In the genomic region with DNA sequence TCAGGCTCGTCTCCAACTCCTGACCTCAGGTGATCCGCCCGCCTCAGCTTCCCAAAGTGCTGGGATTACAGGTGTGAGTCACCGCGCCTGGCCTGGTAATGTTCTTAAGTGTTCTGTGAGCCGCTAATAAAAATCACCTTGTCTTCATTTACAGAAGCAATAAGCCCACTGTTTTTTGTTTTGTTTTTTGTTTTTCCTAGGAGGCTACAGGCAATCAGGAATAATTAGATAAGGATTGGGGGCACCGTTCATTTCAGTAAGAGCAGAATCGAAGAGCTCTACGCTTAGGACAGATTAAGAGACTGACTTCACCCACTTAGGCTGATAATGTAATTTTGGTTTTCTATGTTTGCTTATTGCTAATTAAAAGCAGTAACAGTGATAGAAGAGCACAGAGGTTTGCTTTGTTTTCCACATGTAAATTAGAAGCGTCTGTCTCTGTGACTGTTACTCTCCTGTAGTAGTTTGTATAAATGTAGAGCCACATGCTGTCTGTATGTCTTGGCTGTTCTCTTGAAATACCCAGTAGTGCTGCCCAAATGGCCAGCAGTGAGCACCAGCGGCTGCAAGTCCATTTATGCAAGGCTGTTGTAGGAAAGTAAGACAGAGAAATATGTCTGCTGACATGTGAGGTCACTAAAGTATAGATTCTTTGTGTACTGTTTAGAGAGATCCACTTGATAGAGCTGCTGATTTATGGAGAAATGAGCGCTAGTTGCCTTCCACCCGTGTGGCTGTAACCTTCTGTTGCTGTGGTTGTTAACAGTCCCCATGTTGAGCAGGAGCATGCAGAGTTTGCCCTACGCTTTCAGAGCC, we compare ENCODE assay signal across 1 cellular context.
TF ChIP-seq lines count a peak whose summit lies in the region.

No MANE protein-coding gene starts in this region.

TF ChIP-seq in HEK293, 187 proteins besides CTCF, POLR2A, EP300 and RAD21 (continued from another document and continues in another):
- TF ChIP-seq, protein P1, sequence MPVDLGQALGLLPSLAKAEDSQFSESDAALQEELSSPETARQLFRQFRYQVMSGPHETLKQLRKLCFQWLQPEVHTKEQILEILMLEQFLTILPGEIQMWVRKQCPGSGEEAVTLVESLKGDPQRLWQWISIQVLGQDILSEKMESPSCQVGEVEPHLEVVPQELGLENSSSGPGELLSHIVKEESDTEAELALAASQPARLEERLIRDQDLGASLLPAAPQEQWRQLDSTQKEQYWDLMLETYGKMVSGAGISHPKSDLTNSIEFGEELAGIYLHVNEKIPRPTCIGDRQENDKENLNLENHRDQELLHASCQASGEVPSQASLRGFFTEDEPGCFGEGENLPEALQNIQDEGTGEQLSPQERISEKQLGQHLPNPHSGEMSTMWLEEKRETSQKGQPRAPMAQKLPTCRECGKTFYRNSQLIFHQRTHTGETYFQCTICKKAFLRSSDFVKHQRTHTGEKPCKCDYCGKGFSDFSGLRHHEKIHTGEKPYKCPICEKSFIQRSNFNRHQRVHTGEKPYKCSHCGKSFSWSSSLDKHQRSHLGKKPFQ (tag by site-specific recombination; IDR thresholded peaks at IDR 0.05) = peak; percentile 67
- TF ChIP-seq YY1 (tag by site-specific recombination; IDR thresholded peaks at IDR 0.05) = no peak
- no peak for TF ChIP-seq ZNF791 (tag by site-specific recombination; IDR thresholded peaks at IDR 0.05)
- no peak for TF ChIP-seq ZNF155 (tag by site-specific recombination; IDR thresholded peaks at IDR 0.05)
- TF ChIP-seq ZNF394 (tag by site-specific recombination; IDR thresholded peaks at IDR 0.05; ENCODE audit: borderline replicate concordance) = peak; percentile 30; the same call in 1 of the 2 replicates
- no peak for TF ChIP-seq ZBTB7A (tag by site-specific recombination; IDR thresholded peaks at IDR 0.05; ENCODE audit: low read depth)
- TF ChIP-seq, protein P2, sequence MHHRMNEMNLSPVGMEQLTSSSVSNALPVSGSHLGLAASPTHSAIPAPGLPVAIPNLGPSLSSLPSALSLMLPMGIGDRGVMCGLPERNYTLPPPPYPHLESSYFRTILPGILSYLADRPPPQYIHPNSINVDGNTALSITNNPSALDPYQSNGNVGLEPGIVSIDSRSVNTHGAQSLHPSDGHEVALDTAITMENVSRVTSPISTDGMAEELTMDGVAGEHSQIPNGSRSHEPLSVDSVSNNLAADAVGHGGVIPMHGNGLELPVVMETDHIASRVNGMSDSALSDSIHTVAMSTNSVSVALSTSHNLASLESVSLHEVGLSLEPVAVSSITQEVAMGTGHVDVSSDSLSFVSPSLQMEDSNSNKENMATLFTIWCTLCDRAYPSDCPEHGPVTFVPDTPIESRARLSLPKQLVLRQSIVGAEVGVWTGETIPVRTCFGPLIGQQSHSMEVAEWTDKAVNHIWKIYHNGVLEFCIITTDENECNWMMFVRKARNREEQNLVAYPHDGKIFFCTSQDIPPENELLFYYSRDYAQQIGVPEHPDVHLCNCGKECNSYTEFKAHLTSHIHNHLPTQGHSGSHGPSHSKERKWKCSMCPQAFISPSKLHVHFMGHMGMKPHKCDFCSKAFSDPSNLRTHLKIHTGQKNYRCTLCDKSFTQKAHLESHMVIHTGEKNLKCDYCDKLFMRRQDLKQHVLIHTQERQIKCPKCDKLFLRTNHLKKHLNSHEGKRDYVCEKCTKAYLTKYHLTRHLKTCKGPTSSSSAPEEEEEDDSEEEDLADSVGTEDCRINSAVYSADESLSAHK (tag by site-specific recombination; IDR thresholded peaks at IDR 0.05) = no peak
- peak; percentile 29; the same call in 1 of the 2 replicates for TF ChIP-seq ZNF843 (tag by site-specific recombination; IDR thresholded peaks at IDR 0.05)
- TF ChIP-seq, protein P3, sequence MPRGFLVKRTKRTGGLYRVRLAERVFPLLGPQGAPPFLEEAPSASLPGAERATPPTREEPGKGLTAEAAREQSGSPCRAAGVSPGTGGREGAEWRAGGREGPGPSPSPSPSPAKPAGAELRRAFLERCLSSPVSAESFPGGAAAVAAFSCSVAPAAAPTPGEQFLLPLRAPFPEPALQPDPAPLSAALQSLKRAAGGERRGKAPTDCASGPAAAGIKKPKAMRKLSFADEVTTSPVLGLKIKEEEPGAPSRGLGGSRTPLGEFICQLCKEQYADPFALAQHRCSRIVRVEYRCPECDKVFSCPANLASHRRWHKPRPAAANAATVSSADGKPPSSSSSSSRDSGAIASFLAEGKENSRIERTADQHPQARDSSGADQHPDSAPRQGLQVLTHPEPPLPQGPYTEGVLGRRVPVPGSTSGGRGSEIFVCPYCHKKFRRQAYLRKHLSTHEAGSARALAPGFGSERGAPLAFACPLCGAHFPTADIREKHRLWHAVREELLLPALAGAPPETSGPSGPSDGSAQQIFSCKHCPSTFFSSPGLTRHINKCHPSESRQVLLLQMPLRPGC (tag by site-specific recombination; IDR thresholded peaks at IDR 0.05) = peak; percentile 74; the same call in 1 of the 2 replicates
- TF ChIP-seq ZEB2 (tag by site-specific recombination; IDR thresholded peaks at IDR 0.05) = peak; percentile 33
- no peak for TF ChIP-seq ZNF248 (tag by site-specific recombination; IDR thresholded peaks at IDR 0.05)
- no peak for TF ChIP-seq SP2 (tag by site-specific recombination; IDR thresholded peaks at IDR 0.05)
- TF ChIP-seq, protein P4, sequence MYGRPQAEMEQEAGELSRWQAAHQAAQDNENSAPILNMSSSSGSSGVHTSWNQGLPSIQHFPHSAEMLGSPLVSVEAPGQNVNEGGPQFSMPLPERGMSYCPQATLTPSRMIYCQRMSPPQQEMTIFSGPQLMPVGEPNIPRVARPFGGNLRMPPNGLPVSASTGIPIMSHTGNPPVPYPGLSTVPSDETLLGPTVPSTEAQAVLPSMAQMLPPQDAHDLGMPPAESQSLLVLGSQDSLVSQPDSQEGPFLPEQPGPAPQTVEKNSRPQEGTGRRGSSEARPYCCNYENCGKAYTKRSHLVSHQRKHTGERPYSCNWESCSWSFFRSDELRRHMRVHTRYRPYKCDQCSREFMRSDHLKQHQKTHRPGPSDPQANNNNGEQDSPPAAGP (tag by site-specific recombination; IDR thresholded peaks at IDR 0.05) = 0 out of 2 replicates have a peak, but pooled peaks have one; percentile 44
- no peak for TF ChIP-seq ZNF350 (tag by site-specific recombination; IDR thresholded peaks at IDR 0.05)
- TF ChIP-seq, protein P5, sequence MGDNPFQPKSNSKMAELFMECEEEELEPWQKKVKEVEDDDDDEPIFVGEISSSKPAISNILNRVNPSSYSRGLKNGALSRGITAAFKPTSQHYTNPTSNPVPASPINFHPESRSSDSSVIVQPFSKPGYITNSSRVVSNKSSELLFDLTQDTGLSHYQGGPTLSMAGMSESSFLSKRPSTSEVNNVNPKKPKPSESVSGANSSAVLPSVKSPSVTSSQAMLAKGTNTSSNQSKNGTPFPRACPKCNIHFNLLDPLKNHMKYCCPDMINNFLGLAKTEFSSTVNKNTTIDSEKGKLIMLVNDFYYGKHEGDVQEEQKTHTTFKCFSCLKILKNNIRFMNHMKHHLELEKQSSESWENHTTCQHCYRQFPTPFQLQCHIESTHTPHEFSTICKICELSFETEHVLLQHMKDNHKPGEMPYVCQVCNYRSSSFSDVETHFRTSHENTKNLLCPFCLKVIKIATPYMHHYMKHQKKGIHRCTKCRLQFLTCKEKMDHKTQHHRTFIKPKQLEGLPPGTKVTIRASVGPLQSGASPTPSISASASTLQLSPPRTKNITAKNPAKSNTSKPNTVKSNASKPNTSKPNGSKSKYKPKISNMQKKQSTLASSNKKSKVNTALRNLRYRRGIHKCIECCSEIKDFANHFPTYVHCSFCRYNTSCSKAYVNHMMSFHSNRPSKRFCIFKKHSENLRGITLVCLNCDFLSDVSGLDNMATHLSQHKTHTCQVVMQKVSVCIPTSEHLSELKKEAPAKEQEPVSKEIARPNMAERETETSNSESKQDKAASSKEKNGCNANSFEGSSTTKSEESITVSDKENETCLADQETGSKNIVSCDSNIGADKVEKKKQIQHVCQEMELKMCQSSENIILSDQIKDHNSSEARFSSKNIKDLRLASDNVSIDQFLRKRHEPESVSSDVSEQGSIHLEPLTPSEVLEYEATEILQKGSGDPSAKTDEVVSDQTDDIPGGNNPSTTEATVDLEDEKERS (tag by site-specific recombination; IDR thresholded peaks at IDR 0.05) = no peak
- no peak for TF ChIP-seq ZNF24 (tag by site-specific recombination; IDR thresholded peaks at IDR 0.05)
- no peak for TF ChIP-seq ZSCAN30 (tag by site-specific recombination; IDR thresholded peaks at IDR 0.05)
- no peak for TF ChIP-seq ZNF23 (tag by site-specific recombination; IDR thresholded peaks at IDR 0.05; ENCODE audit: borderline replicate concordance)
- no peak for TF ChIP-seq ZNF548 (tag by site-specific recombination; IDR thresholded peaks at IDR 0.05)
- peak; percentile 90; the same call in 1 of the 2 replicates for TF ChIP-seq ZNF366 (tag by site-specific recombination; conservative IDR thresholded peaks at IDR 0.05)
- TF ChIP-seq ZNF658 (tag by site-specific recombination; IDR thresholded peaks at IDR 0.05) = no peak
- no peak for TF ChIP-seq ZNF701 (tag by site-specific recombination; IDR thresholded peaks at IDR 0.05)
- TF ChIP-seq ZNF146 (tag by site-specific recombination; IDR thresholded peaks at IDR 0.05) = no peak
- peak; percentile 84 for TF ChIP-seq OSR2 (tag by site-specific recombination; IDR thresholded peaks at IDR 0.05)
- TF ChIP-seq, protein P6, sequence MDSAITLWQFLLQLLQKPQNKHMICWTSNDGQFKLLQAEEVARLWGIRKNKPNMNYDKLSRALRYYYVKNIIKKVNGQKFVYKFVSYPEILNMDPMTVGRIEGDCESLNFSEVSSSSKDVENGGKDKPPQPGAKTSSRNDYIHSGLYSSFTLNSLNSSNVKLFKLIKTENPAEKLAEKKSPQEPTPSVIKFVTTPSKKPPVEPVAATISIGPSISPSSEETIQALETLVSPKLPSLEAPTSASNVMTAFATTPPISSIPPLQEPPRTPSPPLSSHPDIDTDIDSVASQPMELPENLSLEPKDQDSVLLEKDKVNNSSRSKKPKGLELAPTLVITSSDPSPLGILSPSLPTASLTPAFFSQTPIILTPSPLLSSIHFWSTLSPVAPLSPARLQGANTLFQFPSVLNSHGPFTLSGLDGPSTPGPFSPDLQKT (IDR thresholded peaks at IDR 0.05; ENCODE audit: borderline replicate concordance, low read depth, low read length) = no peak
- TF ChIP-seq ZBTB17 (tag by site-specific recombination; IDR thresholded peaks at IDR 0.05) = no peak
- no peak for TF ChIP-seq GLIS2 (tag by site-specific recombination; IDR thresholded peaks at IDR 0.05)
- no peak for TF ChIP-seq ZBTB8A (tag by site-specific recombination; IDR thresholded peaks at IDR 0.05)
- 0 out of 2 replicates have a peak, but pooled peaks have one; percentile 41 for TF ChIP-seq ZNF629 (tag by site-specific recombination; IDR thresholded peaks at IDR 0.05)
- no peak for TF ChIP-seq ZNF324 (tag by site-specific recombination; IDR thresholded peaks at IDR 0.05)
- TF ChIP-seq ZFP41 (tag by site-specific recombination; IDR thresholded peaks at IDR 0.05; ENCODE audit: borderline replicate concordance) = no peak
- TF ChIP-seq, protein P7, sequence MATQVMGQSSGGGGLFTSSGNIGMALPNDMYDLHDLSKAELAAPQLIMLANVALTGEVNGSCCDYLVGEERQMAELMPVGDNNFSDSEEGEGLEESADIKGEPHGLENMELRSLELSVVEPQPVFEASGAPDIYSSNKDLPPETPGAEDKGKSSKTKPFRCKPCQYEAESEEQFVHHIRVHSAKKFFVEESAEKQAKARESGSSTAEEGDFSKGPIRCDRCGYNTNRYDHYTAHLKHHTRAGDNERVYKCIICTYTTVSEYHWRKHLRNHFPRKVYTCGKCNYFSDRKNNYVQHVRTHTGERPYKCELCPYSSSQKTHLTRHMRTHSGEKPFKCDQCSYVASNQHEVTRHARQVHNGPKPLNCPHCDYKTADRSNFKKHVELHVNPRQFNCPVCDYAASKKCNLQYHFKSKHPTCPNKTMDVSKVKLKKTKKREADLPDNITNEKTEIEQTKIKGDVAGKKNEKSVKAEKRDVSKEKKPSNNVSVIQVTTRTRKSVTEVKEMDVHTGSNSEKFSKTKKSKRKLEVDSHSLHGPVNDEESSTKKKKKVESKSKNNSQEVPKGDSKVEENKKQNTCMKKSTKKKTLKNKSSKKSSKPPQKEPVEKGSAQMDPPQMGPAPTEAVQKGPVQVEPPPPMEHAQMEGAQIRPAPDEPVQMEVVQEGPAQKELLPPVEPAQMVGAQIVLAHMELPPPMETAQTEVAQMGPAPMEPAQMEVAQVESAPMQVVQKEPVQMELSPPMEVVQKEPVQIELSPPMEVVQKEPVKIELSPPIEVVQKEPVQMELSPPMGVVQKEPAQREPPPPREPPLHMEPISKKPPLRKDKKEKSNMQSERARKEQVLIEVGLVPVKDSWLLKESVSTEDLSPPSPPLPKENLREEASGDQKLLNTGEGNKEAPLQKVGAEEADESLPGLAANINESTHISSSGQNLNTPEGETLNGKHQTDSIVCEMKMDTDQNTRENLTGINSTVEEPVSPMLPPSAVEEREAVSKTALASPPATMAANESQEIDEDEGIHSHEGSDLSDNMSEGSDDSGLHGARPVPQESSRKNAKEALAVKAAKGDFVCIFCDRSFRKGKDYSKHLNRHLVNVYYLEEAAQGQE (tag by site-specific recombination; IDR thresholded peaks at IDR 0.05) = no peak
- TF ChIP-seq ZNF707 (tag by site-specific recombination; IDR thresholded peaks at IDR 0.05) = no peak
- TF ChIP-seq, protein P8, sequence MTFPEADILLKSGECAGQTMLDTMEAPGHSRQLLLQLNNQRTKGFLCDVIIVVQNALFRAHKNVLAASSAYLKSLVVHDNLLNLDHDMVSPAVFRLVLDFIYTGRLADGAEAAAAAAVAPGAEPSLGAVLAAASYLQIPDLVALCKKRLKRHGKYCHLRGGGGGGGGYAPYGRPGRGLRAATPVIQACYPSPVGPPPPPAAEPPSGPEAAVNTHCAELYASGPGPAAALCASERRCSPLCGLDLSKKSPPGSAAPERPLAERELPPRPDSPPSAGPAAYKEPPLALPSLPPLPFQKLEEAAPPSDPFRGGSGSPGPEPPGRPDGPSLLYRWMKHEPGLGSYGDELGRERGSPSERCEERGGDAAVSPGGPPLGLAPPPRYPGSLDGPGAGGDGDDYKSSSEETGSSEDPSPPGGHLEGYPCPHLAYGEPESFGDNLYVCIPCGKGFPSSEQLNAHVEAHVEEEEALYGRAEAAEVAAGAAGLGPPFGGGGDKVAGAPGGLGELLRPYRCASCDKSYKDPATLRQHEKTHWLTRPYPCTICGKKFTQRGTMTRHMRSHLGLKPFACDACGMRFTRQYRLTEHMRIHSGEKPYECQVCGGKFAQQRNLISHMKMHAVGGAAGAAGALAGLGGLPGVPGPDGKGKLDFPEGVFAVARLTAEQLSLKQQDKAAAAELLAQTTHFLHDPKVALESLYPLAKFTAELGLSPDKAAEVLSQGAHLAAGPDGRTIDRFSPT (tag by site-specific recombination; IDR thresholded peaks at IDR 0.05) = no peak; the same call in 1 of the 2 replicates
- TF ChIP-seq GLI2 (tag by site-specific recombination; IDR thresholded peaks at IDR 0.05; ENCODE audit: borderline replicate concordance, low read depth) = peak; percentile 19; the same call in 1 of the 2 replicates
- TF ChIP-seq ZBTB1 (tag by site-specific recombination; IDR thresholded peaks at IDR 0.05) = no peak
- peak; percentile 27; the same call in 1 of the 2 replicates for TF ChIP-seq ZNF664 (tag by site-specific recombination; IDR thresholded peaks at IDR 0.05)
- TF ChIP-seq TCF7L2 (IDR thresholded peaks at IDR 0.05; ENCODE audit: borderline replicate concordance, low read depth, low read length) = no peak
- TF ChIP-seq ZNF558 (tag by site-specific recombination; IDR thresholded peaks at IDR 0.05) = no peak
- TF ChIP-seq GLI4 (tag by site-specific recombination; IDR thresholded peaks at IDR 0.05) = no peak
- no peak for TF ChIP-seq ZNF223 (tag by site-specific recombination; IDR thresholded peaks at IDR 0.05)
